7 cellular contexts compared by ENCODE assay signal in genomic region chrX:6049132-6049531, GRCh38.
"Had no signal": no experiment of that assay in that cellular context is flagged by ENCODE, and none has a peak within 500 bp of the region (broad histone marks: within the 10 kb centered on the region; RNA-seq: fewer than 3 reads in every experiment).

No MANE protein-coding gene starts in this region.

- H2AFZ ChIP-seq: GM23338 had no signal

- H3K4me3 ChIP-seq: GM23338 had no signal

- H3K27me3 Mint-ChIP-seq: IgD-negative memory B cell had no signal

- ATAC-seq: GM23338 had no signal

- DNase-seq: HCEC 1CT, KG1 had no signal

- FAIRE-seq: H1, H54, HTR-8/SVneo had no signal

- H3K4me2 ChIP-seq: GM23338 had no signal

- H3K27ac Mint-ChIP-seq: GM23338, IgD-negative memory B cell had no signal

- H3K4me1 Mint-ChIP-seq: IgD-negative memory B cell had no signal

- H3K36me3 Mint-ChIP-seq: IgD-negative memory B cell had no signal

- H3K9me3 Mint-ChIP-seq: GM23338, IgD-negative memory B cell had no signal

- H3K4me3 Mint-ChIP-seq: GM23338, IgD-negative memory B cell had no signal
